In the genomic region with DNA sequence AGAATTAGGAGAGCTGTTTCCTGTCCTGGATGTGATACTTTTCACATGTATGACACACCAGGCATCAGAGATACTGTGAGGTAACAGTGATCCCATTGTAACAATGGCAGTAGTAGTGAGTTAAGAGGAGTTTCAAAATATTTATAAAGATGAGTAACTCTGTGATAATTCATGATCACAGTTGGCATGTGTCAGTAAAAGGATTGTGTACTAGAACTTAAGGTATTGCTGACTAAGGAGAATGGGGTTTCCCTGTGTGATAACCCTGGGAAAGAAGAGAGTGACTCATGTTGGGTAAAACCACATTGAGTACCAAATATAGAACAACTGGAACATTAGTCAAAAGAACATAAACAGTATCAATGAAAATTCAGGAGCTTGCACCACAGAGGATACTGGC, we compare ENCODE assay signal across 16 cellular contexts. TPM values are rescaled to one million over a fixed set of nuclear protein-coding genes. Genes with fewer than 3 reads are reported as not detected.
DNase-seq lines count a peak whose midpoint lies in the region; ATAC-seq lines count a peak whose summit lies in the region.
"Had no signal": no experiment of that assay in that cellular context is flagged by ENCODE, and none has a peak within 500 bp of the region (broad histone marks: within the 10 kb centered on the region; RNA-seq: fewer than 3 reads in every experiment).

No MANE protein-coding gene starts in this region.

- in situ Hi-C loops in SK-MEL-5 (cut with HindIII; ENCODE audit: low pct_unique_long_range_greater_than_20kb, low sequenced_read_pairs), result no loop called here

- no peak overlapping the region for H3K27ac Mint-ChIP-seq in activated T-cell treated with anti-CD3 and anti-CD28 coated beads, Interleukin-2, amount 50 U/mL, for 72 hours
- no peak overlapping the region for H3K27ac Mint-ChIP-seq in activated T-cell treated with anti-CD3 and anti-CD28 coated beads, Interleukin-2, amount 50 U/mL, for 24 hours
- H3K27ac Mint-ChIP-seq in CD4-positive, alpha-beta memory T cell, result no peak overlapping the region
- H3K27ac Mint-ChIP-seq: activated CD8-positive, alpha-beta T cell treated with anti-CD3 and anti-CD28 coated beads for 36 hours; memory B cell had no signal

- DNase-seq in activated T-cell treated with anti-CD3 and anti-CD28 coated beads, Interleukin-2, amount 50 U/mL, for 72 hours, result no peak
- DNase-seq in activated T-cell treated with anti-CD3 and anti-CD28 coated beads, Interleukin-2, amount 50 U/mL, for 24 hours, result no peak
- DNase-seq in SK-MEL-5 (ENCODE audit: low read depth, low spot score) (peak; percentile 32), fibroblast of the conjunctiva (ENCODE audit: low read depth) (peak; percentile 12)
- DNase-seq in stimulated activated naive CD8-positive, alpha-beta T cell treated with anti-CD3 and anti-CD28 coated beads, Interleukin-15, Interleukin-2, amounts not matched to agents 100 U/mL and 50 U/mL, for 24 hours, result no peak
- no peak for DNase-seq in CD4-positive, alpha-beta memory T cell
- DNase-seq: activated CD8-positive, alpha-beta T cell treated with anti-CD3 and anti-CD28 coated beads for 36 hours; AML-193; amniotic stem cell; Kasumi-1; retina had no signal

- intact Hi-C loops in CD4-positive, alpha-beta memory T cell (cut with micrococcal nuclease), result no loop called here

- no peak overlapping the region for H3K4me3 ChIP-seq in CD4-positive, alpha-beta memory T cell (ENCODE audit: low read length in 2 of 2)
- H3K4me3 ChIP-seq: esophagus muscularis mucosa had no signal

- peaks cover 41% of the 10 kb centered on the region for H3K27me3 Mint-ChIP-seq in activated T-cell treated with anti-CD3 and anti-CD28 coated beads, Interleukin-2, amount 50 U/mL, for 72 hours (ENCODE audit: low read depth)
- peaks cover 39% of the 10 kb centered on the region for H3K27me3 Mint-ChIP-seq in activated T-cell treated with anti-CD3 and anti-CD28 coated beads, Interleukin-2, amount 50 U/mL, for 24 hours
- H3K27me3 Mint-ChIP-seq in CD4-positive, alpha-beta memory T cell, result peaks cover 22 to 23% of the 10 kb centered on the region in 2 donors

- POLR2A ChIA-PET in CD4-positive, alpha-beta memory T cell (lab: Charles Lee; ENCODE audit: partially characterized antibody), result no interaction called here

- H3K4me1 ChIP-seq in CD4-positive, alpha-beta memory T cell (ENCODE audit: insufficient read depth, low read length), result no peaks in the 10 kb centered on the region
- H3K4me1 ChIP-seq: esophagus muscularis mucosa had no signal

- ATAC-seq in activated T-cell treated with anti-CD3 and anti-CD28 coated beads, Interleukin-2, amount 50 U/mL, for 72 hours (replicated peaks in 1 of 2), result peak; percentile 58 to 75
- ATAC-seq in stimulated activated naive CD8-positive, alpha-beta T cell treated with anti-CD3 and anti-CD28 coated beads, Interleukin-15, Interleukin-2, amounts not matched to agents 100 U/mL and 50 U/mL, for 24 hours, result peak; percentile 59
- ATAC-seq in HG03139 (IDR thresholded peaks at IDR 0.05; ENCODE audit: unreplicated experiment) (no peak), GM21447 (IDR thresholded peaks at IDR 0.05; ENCODE audit: unreplicated experiment) (no peak)
- ATAC-seq: activated CD8-positive, alpha-beta T cell treated with anti-CD3 and anti-CD28 coated beads for 36 hours had no signal

- no peak overlapping the region for H3K27ac ChIP-seq in CD4-positive, alpha-beta memory T cell (ENCODE audit: low read depth, low read length)
- H3K27ac ChIP-seq: esophagus muscularis mucosa had no signal

- no peaks in the 10 kb centered on the region for H3K9me3 Mint-ChIP-seq in activated T-cell treated with anti-CD3 and anti-CD28 coated beads, Interleukin-2, amount 50 U/mL, for 72 hours
- peaks cover 3% of the 10 kb centered on the region for H3K9me3 Mint-ChIP-seq in activated T-cell treated with anti-CD3 and anti-CD28 coated beads, Interleukin-2, amount 50 U/mL, for 24 hours
- peaks cover 0 to 16% (median 8%) of the 10 kb centered on the region in 8 donors for H3K9me3 Mint-ChIP-seq in CD4-positive, alpha-beta memory T cell
- H3K9me3 Mint-ChIP-seq: activated CD8-positive, alpha-beta T cell treated with anti-CD3 and anti-CD28 coated beads for 36 hours had no signal

- H3K4me3 Mint-ChIP-seq in activated T-cell treated with anti-CD3 and anti-CD28 coated beads, Interleukin-2, amount 50 U/mL, for 72 hours, result no peak overlapping the region
- no peak overlapping the region for H3K4me3 Mint-ChIP-seq in activated T-cell treated with anti-CD3 and anti-CD28 coated beads, Interleukin-2, amount 50 U/mL, for 24 hours
- H3K4me3 Mint-ChIP-seq in CD4-positive, alpha-beta memory T cell, result no peak overlapping the region
- H3K4me3 Mint-ChIP-seq: activated CD8-positive, alpha-beta T cell treated with anti-CD3 and anti-CD28 coated beads for 36 hours; memory B cell had no signal

- H3K27me3 ChIP-seq in CD4-positive, alpha-beta memory T cell (ENCODE audit: insufficient read depth, low read length), result peaks cover 4% of the 10 kb centered on the region

- H3K4me1 Mint-ChIP-seq in activated T-cell treated with anti-CD3 and anti-CD28 coated beads, Interleukin-2, amount 50 U/mL, for 72 hours (ENCODE audit: low read depth), result peaks cover 16% of the 10 kb centered on the region
- peaks cover 7% of the 10 kb centered on the region for H3K4me1 Mint-ChIP-seq in activated T-cell treated with anti-CD3 and anti-CD28 coated beads, Interleukin-2, amount 50 U/mL, for 24 hours (ENCODE audit: low read depth)
- no peaks in the 10 kb centered on the region for H3K4me1 Mint-ChIP-seq in CD4-positive, alpha-beta memory T cell
- H3K4me1 Mint-ChIP-seq: memory B cell had no signal

- H3K36me3 Mint-ChIP-seq in activated T-cell treated with anti-CD3 and anti-CD28 coated beads, Interleukin-2, amount 50 U/mL, for 72 hours (ENCODE audit: insufficient read depth in 2 of 2), result no peaks in the 10 kb centered on the region
- no peaks in the 10 kb centered on the region for H3K36me3 Mint-ChIP-seq in activated T-cell treated with anti-CD3 and anti-CD28 coated beads, Interleukin-2, amount 50 U/mL, for 24 hours (ENCODE audit: low read depth)
- no peaks in the 10 kb centered on the region for H3K36me3 Mint-ChIP-seq in CD4-positive, alpha-beta memory T cell

- H3K36me3 ChIP-seq in CD4-positive, alpha-beta memory T cell (ENCODE audit: insufficient read depth, low read length), result no peaks in the 10 kb centered on the region
- H3K36me3 ChIP-seq: esophagus muscularis mucosa had no signal

- H3K9me3 ChIP-seq in CD4-positive, alpha-beta memory T cell (ENCODE audit: control insufficient read depth in 1 of 2, low read length in 2 of 2), result no peaks in the 10 kb centered on the region
- H3K9me3 ChIP-seq: esophagus muscularis mucosa had no signal

- CTCF ChIA-PET in CD4-positive, alpha-beta memory T cell (lab: Charles Lee; ENCODE audit: partially characterized antibody), result no interaction called here

RNA-seq across cellular contexts. Expression of gene SLC5A1, which starts 22.9 kb away (rescaled TPM):
- total RNA-seq in activated T-cell treated with anti-CD3 and anti-CD28 coated beads, Interleukin-2, amount 50 U/mL, for 72 hours, result not detected
- 0.19 and 0.24 TPM in 2 replicates for total RNA-seq in SK-MEL-5 (2014; rRNA removed; shearing (Covaris generic))
- 0.06 and 0.08 TPM in 2 replicates for polyA plus RNA-seq in SK-MEL-5 (2015; cell fraction: cytosol; rRNA removed)
- not detected in 2 replicates for polyA plus RNA-seq in SK-MEL-5 (2015; cell fraction: nucleus; rRNA removed)
- total RNA-seq in CD4-positive, alpha-beta memory T cell, result not detected
- not detected for polyA plus RNA-seq in CD4-positive, alpha-beta memory T cell
- total RNA-seq: activated CD8-positive, alpha-beta T cell treated with anti-CD3 and anti-CD28 coated beads for 36 hours; NCI-H460 had no signal

Comparison
In these comparisons a context has a peak if more than half of its experiments do, and no peak if none do; other contexts are left out.
1. ATAC-seq: peak in activated T-cell treated with anti-CD3 and anti-CD28 coated beads, Interleukin-2, amount 50 U/mL, for 72 hours (2 of 2) and stimulated activated naive CD8-positive, alpha-beta T cell treated with anti-CD3 and anti-CD28 coated beads, Interleukin-15, Interleukin-2, amounts not matched to agents 100 U/mL and 50 U/mL, for 24 hours (single experiment); none in HG03139 (single experiment) and GM21447 (single experiment).
2. DNase-seq: peak in SK-MEL-5 (single experiment) and fibroblast of the conjunctiva (single experiment); none in activated T-cell treated with anti-CD3 and anti-CD28 coated beads, Interleukin-2, amount 50 U/mL, for 72 hours (0 of 2), activated T-cell treated with anti-CD3 and anti-CD28 coated beads, Interleukin-2, amount 50 U/mL, for 24 hours (single experiment), stimulated activated naive CD8-positive, alpha-beta T cell treated with anti-CD3 and anti-CD28 coated beads, Interleukin-15, Interleukin-2, amounts not matched to agents 100 U/mL and 50 U/mL, for 24 hours (single experiment) and CD4-positive, alpha-beta memory T cell (0 of 5).